ENCODE assay signal across 16 cellular contexts in genomic region chr7:40516376-40516775, GRCh38.
"Had no signal": no experiment of that assay in that cellular context is flagged by ENCODE, and none has a peak within 500 bp of the region (broad histone marks: within the 10 kb centered on the region; RNA-seq: fewer than 3 reads in every experiment).

No MANE protein-coding gene starts in this region.

- H3K27ac Mint-ChIP-seq: activated naive CD4-positive, alpha-beta T cell treated with anti-CD3 and anti-CD28 coated beads, Interleukin-2, amount 50 U/mL, for 24 hours; brain; dendritic cell treated with granulocyte-macrophage colony-stimulating factor and Interleukin-4, amounts not matched to agents 40 ng/mL and 50 ng/mL, for 4 days; memory B cell; naive thymus-derived CD8-positive, alpha-beta T cell; stimulated activated memory B cell treated with anti-CD40 and anti-IgM and Interleukin-4, amounts not matched to agents 10 μg/mL and 1 μg/mL and 100 μg/mL, for 72 hours had no signal

- H3K4me1 Mint-ChIP-seq: activated naive CD4-positive, alpha-beta T cell treated with anti-CD3 and anti-CD28 coated beads, Interleukin-2, amount 50 U/mL, for 24 hours; brain; memory B cell; naive thymus-derived CD8-positive, alpha-beta T cell; stimulated activated memory B cell treated with anti-CD40 and anti-IgM and Interleukin-4, amounts not matched to agents 10 μg/mL and 1 μg/mL and 100 μg/mL, for 72 hours had no signal

- DNase-seq: activated CD4-positive, alpha-beta T cell treated with anti-CD3 and anti-CD28 coated beads, Interleukin-2, amount 50 U/mL, for 48 hours; activated effector memory CD4-positive, alpha-beta T cell treated with Interleukin-2 at 50 U/mL for 16 hours; activated T-cell treated with anti-CD3 and anti-CD28 coated beads, Interleukin-2, amount 50 U/mL, for 1 hour; amniotic stem cell; effector memory CD4-positive, alpha-beta T cell; hypothalamus; left ventricle myocardium superior; naive thymus-derived CD8-positive, alpha-beta T cell; pancreas; sigmoid colon; WERI-Rb-1 had no signal

- H3K4me3 ChIP-seq: pancreas, sigmoid colon had no signal

- H3K36me3 Mint-ChIP-seq: activated naive CD4-positive, alpha-beta T cell treated with anti-CD3 and anti-CD28 coated beads, Interleukin-2, amount 50 U/mL, for 24 hours; brain; memory B cell; stimulated activated memory B cell treated with anti-CD40 and anti-IgM and Interleukin-4, amounts not matched to agents 10 μg/mL and 1 μg/mL and 100 μg/mL, for 72 hours had no signal

- H3K4me3 Mint-ChIP-seq: activated naive CD4-positive, alpha-beta T cell treated with anti-CD3 and anti-CD28 coated beads, Interleukin-2, amount 50 U/mL, for 24 hours; brain; dendritic cell treated with granulocyte-macrophage colony-stimulating factor and Interleukin-4, amounts not matched to agents 40 ng/mL and 50 ng/mL, for 4 days; memory B cell; naive thymus-derived CD8-positive, alpha-beta T cell; stimulated activated memory B cell treated with anti-CD40 and anti-IgM and Interleukin-4, amounts not matched to agents 10 μg/mL and 1 μg/mL and 100 μg/mL, for 72 hours had no signal

- H3K9me3 ChIP-seq: pancreas, sigmoid colon had no signal

- H3K27me3 ChIP-seq: pancreas, sigmoid colon had no signal

- H3K27ac ChIP-seq: pancreas, sigmoid colon, WERI-Rb-1 had no signal

- H3K27me3 Mint-ChIP-seq: activated naive CD4-positive, alpha-beta T cell treated with anti-CD3 and anti-CD28 coated beads, Interleukin-2, amount 50 U/mL, for 24 hours; brain; dendritic cell treated with granulocyte-macrophage colony-stimulating factor and Interleukin-4, amounts not matched to agents 40 ng/mL and 50 ng/mL, for 4 days; memory B cell; naive thymus-derived CD8-positive, alpha-beta T cell; stimulated activated memory B cell treated with anti-CD40 and anti-IgM and Interleukin-4, amounts not matched to agents 10 μg/mL and 1 μg/mL and 100 μg/mL, for 72 hours had no signal

- ATAC-seq: left ventricle myocardium superior; naive thymus-derived CD8-positive, alpha-beta T cell; pancreas; stimulated activated memory B cell treated with anti-CD40 and anti-IgM and Interleukin-4, amounts not matched to agents 10 μg/mL and 1 μg/mL and 100 μg/mL, for 72 hours had no signal

- H3K9me3 Mint-ChIP-seq: activated naive CD4-positive, alpha-beta T cell treated with anti-CD3 and anti-CD28 coated beads, Interleukin-2, amount 50 U/mL, for 24 hours; brain; stimulated activated memory B cell treated with anti-CD40 and anti-IgM and Interleukin-4, amounts not matched to agents 10 μg/mL and 1 μg/mL and 100 μg/mL, for 72 hours had no signal

- H3K4me1 ChIP-seq: pancreas had no signal

- H3K36me3 ChIP-seq: pancreas, sigmoid colon, WERI-Rb-1 had no signal
